In genomic region chr2:191910518-191910917, GRCh38 we compare ENCODE assay signal across 11 cellular contexts.
DNase-seq lines count a peak whose midpoint lies in the region; FAIRE-seq and TF ChIP-seq lines count a peak whose summit lies in the region.
"Had no signal": no experiment of that assay in that cellular context is flagged by ENCODE, and none has a peak within 500 bp of the region (broad histone marks: within the 10 kb centered on the region; RNA-seq: fewer than 3 reads in every experiment).

No MANE protein-coding gene starts in this region.

- no peak overlapping the region for H2AK5ac ChIP-seq in mesenchymal stem cell (ENCODE audit: low read length, severe bottlenecking)

- no peak overlapping the region for H4K91ac ChIP-seq in mesenchymal stem cell (ENCODE audit: low read length)

- TF ChIP-seq POLR2A in GM12891 (IDR thresholded peaks at IDR 0.05; ENCODE audit: low read depth, low read length): no peak

- no peak overlapping the region for H3K18ac ChIP-seq in mesenchymal stem cell (ENCODE audit: low read depth in 1 of 2, low read length in 2 of 2)

- no peak overlapping the region for H2BK12ac ChIP-seq in mesenchymal stem cell (ENCODE audit: low read length in 2 of 2)

- BruUV-seq in mammary epithelial cell (replicated peaks; lab: Mats Ljungman, UMichigan): no TSS peak

- no peak overlapping the region for H3K4me2 ChIP-seq in mammary epithelial cell (ENCODE audit: insufficient read depth, low read depth, low read length)
- no peak overlapping the region for H3K4me2 ChIP-seq in mesenchymal stem cell (ENCODE audit: low read length, poor library complexity, severe bottlenecking)

- H4K8ac ChIP-seq in mesenchymal stem cell (ENCODE audit: low read length): no peak overlapping the region

- CTCF ChIA-PET in mammary epithelial cell (lab: Charles Lee; ENCODE audit: low non-redundant PET): no interaction called here

- H3K9me3 ChIP-seq in mammary epithelial cell (replicated peaks; ENCODE audit: insufficient read depth, low read length) (no peaks in the 10 kb centered on the region), mesenchymal stem cell (ENCODE audit: control insufficient read depth, low read length) (no peaks in the 10 kb centered on the region)

- no peak overlapping the region for H3K27ac ChIP-seq in mammary epithelial cell (ENCODE audit: insufficient read depth, low read depth, low read length)
- peak overlapping the region; percentile 6 for H3K27ac ChIP-seq in mesenchymal stem cell (ENCODE audit: low read length, poor library complexity, severe bottlenecking)
- H3K27ac ChIP-seq: skin epidermis had no signal

- H3K36me3 ChIP-seq in mammary epithelial cell (ENCODE audit: insufficient read depth, low read length): no peaks in the 10 kb centered on the region
- H3K36me3 ChIP-seq in mesenchymal stem cell (ENCODE audit: control insufficient read depth in 1 of 2, insufficient read depth in 2 of 2, low read depth in 1 of 2, low read length in 2 of 2): no peaks in the 10 kb centered on the region

- no peaks in the 10 kb centered on the region for H3K27me3 ChIP-seq in mammary epithelial cell (ENCODE audit: insufficient read depth, low read length)
- no peaks in the 10 kb centered on the region for H3K27me3 ChIP-seq in mesenchymal stem cell (ENCODE audit: control insufficient read depth in 1 of 2, insufficient read depth in 1 of 2, low read length in 2 of 2)

- no peaks in the 10 kb centered on the region for H4K20me1 ChIP-seq in mammary epithelial cell (ENCODE audit: insufficient read depth, low read length)

- WGBS in mammary epithelial cell (ENCODE audit: low coverage, missing lambda C conversion rate): 93% methylated on average over 2 of the region's 2 CpGs
- 69% methylated on average over 2 of the region's 2 CpGs for WGBS in mesenchymal stem cell

- in situ Hi-C loops in mammary epithelial cell (cut with MboI; ENCODE audit: low sequenced_read_pairs in 2 of 2): no loop called here

- no peak overlapping the region for H3K14ac ChIP-seq in mesenchymal stem cell (ENCODE audit: low read length in 2 of 2)

- H3K4me1 ChIP-seq in mammary epithelial cell (ENCODE audit: insufficient read depth, low read length) (peaks cover 13% of the 10 kb centered on the region), mesenchymal stem cell (ENCODE audit: control insufficient read depth, insufficient read depth, low read depth, low read length) (no peaks in the 10 kb centered on the region)

- TF ChIP-seq CTCF in mammary epithelial cell (conservative IDR thresholded peaks at IDR 0.05 in 1 of 2, IDR thresholded peaks at IDR 0.05 in 1 of 2; ENCODE audit: extremely low read depth in 1 of 2, insufficient read depth in 1 of 2, low read depth in 1 of 2, low read length in 2 of 2): no peak

- dilution Hi-C loops in mammary epithelial cell (cut with HindIII; ENCODE audit: low sequenced_read_pairs): no loop called here

- no peak overlapping the region for H3K9ac ChIP-seq in mammary epithelial cell (ENCODE audit: insufficient read depth, low read length)
- peak overlapping the region; percentile 53 for H3K9ac ChIP-seq in mesenchymal stem cell (ENCODE audit: low read length)

- no peak overlapping the region for H2BK120ac ChIP-seq in mesenchymal stem cell (ENCODE audit: low read depth, low read length)

- no peak overlapping the region for H3K4me3 ChIP-seq in mammary epithelial cell (replicated peaks in 1 of 3; ENCODE audit: insufficient read depth in 1 of 3, low read depth in 2 of 3, low read length in 3 of 3)
- H3K4me3 ChIP-seq in mesenchymal stem cell (ENCODE audit: insufficient read depth in 1 of 2, low read depth in 1 of 2, low read length in 2 of 2): no peak overlapping the region
- H3K4me3 ChIP-seq: skin epidermis had no signal

- peak; percentile 89 for DNase-seq in ELR (ENCODE audit: low read depth)
- DNase-seq in NCI-H226: peak; percentile 73
- peak; percentile 65 for DNase-seq in mammary epithelial cell
- DNase-seq in mesenchymal stem cell: peak; percentile 23
- no peak for DNase-seq in amygdala (lab: John Stamatoyannopoulos, UW)
- no peak for DNase-seq in NCI-H748 (lab: John Stamatoyannopoulos, UW; ENCODE audit: unreplicated experiment)
- DNase-seq in NOMO-1 treated with dmso at 0.1 percent for 144 hours (lab: John Stamatoyannopoulos, UW; ENCODE audit: unreplicated experiment): no peak
- DNase-seq in GM12891 (ENCODE audit: insufficient read length, low spot score): no peak
- DNase-seq: NCI-H1092, NCI-H524 treated with DMSO at 0.1 percent for 48 hours had no signal

- H3K79me2 ChIP-seq in mammary epithelial cell (ENCODE audit: insufficient read depth, low read length): no peaks in the 10 kb centered on the region

- intact Hi-C loops in mammary epithelial cell (cut with micrococcal nuclease): no loop called here

- H2BK15ac ChIP-seq in mesenchymal stem cell (ENCODE audit: low read depth, poor library complexity, severe bottlenecking): no peak overlapping the region

- H3K4ac ChIP-seq in mesenchymal stem cell (ENCODE audit: low read depth in 1 of 2, low read length in 2 of 2): no peak overlapping the region

- no peak overlapping the region for H3K23ac ChIP-seq in mesenchymal stem cell (ENCODE audit: low read length in 2 of 2)

- H3K79me1 ChIP-seq in mesenchymal stem cell (replicated peaks; ENCODE audit: low read length, poor library complexity, severe bottlenecking): no peaks in the 10 kb centered on the region

- no peak overlapping the region for H2BK5ac ChIP-seq in mesenchymal stem cell (ENCODE audit: low read depth, low read length, poor library complexity, severe bottlenecking)

- H2AFZ ChIP-seq in mammary epithelial cell (ENCODE audit: low read depth, low read length) (no peak overlapping the region), mesenchymal stem cell (ENCODE audit: low read depth, low read length) (no peak overlapping the region)

- FAIRE-seq in GM12891 (lab: Jason Lieb, UNC): no peak

TF ChIP-seq in GM12891, 5 proteins besides CTCF, POLR2A, EP300 and RAD21:
- TF ChIP-seq SPI1 (IDR thresholded peaks at IDR 0.05; ENCODE audit: low read depth, low read length) (no peak), POU2F2 (IDR thresholded peaks at IDR 0.05; ENCODE audit: low read depth, low read length) (no peak), TAF1 (IDR thresholded peaks at IDR 0.05; ENCODE audit: low read depth, low read length) (no peak), POLR2AphosphoS5 (IDR thresholded peaks at IDR 0.05; ENCODE audit: low read depth, low read length) (no peak), PAX5 (IDR thresholded peaks at IDR 0.05; ENCODE audit: insufficient read depth, low read length, severe bottlenecking) (no peak)

Comparison
In these comparisons a context has a peak if more than half of its experiments do, and no peak if none do; other contexts are left out.
1. DNase-seq: peak in ELR (single experiment), NCI-H226 (single experiment), mammary epithelial cell (single experiment) and mesenchymal stem cell (single experiment); none in amygdala (0 of 56), NCI-H748 (single experiment), NOMO-1 treated with dmso at 0.1 percent for 144 hours (single experiment) and GM12891 (single experiment).